Comparison of ENCODE assay signal across 17 cellular contexts in the genomic region with DNA sequence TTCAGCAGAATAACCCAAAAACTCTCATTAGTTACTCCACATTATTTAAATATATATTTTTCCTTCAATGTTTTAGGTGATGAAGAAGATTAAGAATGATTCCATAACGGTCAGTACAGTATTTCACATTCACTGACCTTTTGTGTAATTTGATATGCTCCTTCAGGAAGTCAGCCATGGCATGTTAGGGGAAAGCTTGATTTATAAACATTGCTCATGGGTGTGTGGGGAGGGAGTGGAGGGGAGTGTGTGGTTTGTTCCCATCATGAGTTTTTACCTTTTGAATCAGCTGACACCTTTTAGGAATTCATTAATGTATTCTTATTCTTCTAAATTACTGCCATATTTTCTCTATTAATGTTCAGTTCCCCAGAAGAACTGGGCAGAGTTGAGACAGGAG.
"Had no signal": no experiment of that assay in that cellular context is flagged by ENCODE, and none has a peak within 500 bp of the region (broad histone marks: within the 10 kb centered on the region; RNA-seq: fewer than 3 reads in every experiment).

No MANE protein-coding gene starts in this region.

- DNase-seq: activated CD4-positive, alpha-beta memory T cell treated with anti-CD3 and anti-CD28 coated beads, Interleukin-2, amount 10 ng/mL, durations not matched to agents 7 days and 5 days; activated CD4-positive, alpha-beta T cell treated with anti-CD3 and anti-CD28 coated beads for 48 hours; activated CD4-positive, CD25-positive, alpha-beta regulatory T cell; activated naive CD4-positive, alpha-beta T cell treated with anti-CD3 and anti-CD28 coated beads for 36 hours; activated T-cell treated with anti-CD3 and anti-CD28 coated beads, Interleukin-2, amount 50 U/mL, for 1 hour; anterior cingulate cortex; cerebellar nuclear complex; dermis blood vessel endothelial cell; effector memory CD4-positive, alpha-beta T cell; esophagus squamous epithelium; left colon; midbrain; occipital lobe; stimulated activated naive CD8-positive, alpha-beta T cell treated with anti-CD3 and anti-CD28 coated beads, Interleukin-15, Interleukin-2, amounts not matched to agents 100 U/mL and 50 U/mL, for 24 hours; substantia nigra; T1000; tibial artery had no signal

- ATAC-seq: left colon; stimulated activated naive CD8-positive, alpha-beta T cell treated with anti-CD3 and anti-CD28 coated beads, Interleukin-15, Interleukin-2, amounts not matched to agents 100 U/mL and 50 U/mL, for 24 hours had no signal
